Comparison of ENCODE assay signal across 15 cellular contexts in genomic region chr20:44166008-44166407, GRCh38. TPM values are rescaled to one million over a fixed set of nuclear protein-coding genes. Genes with fewer than 3 reads are reported as not detected.
DNase-seq lines count a peak whose midpoint lies in the region; ATAC-seq and TF ChIP-seq lines count a peak whose summit lies in the region.
"Had no signal": no experiment of that assay in that cellular context is flagged by ENCODE, and none has a peak within 500 bp of the region (broad histone marks: within the 10 kb centered on the region; RNA-seq: fewer than 3 reads in every experiment).

No MANE protein-coding gene starts in this region.

- 28 to 32% (median 30%) methylated on average over 4 of the region's 4 CpGs for WGBS in adrenal gland, 4 donors

- POLR2A ChIA-PET in T-cell (lab: Charles Lee) = interaction anchor here in 1 of 2 donors (0.5 kb wide), 1 partner anchor 216 kb away, joined by 4 read pairs; no protein-coding TSS in a partner anchor

- H3K27ac Mint-ChIP-seq in T-cell = no peak overlapping the region
- H3K27ac Mint-ChIP-seq: dendritic cell treated with granulocyte-macrophage colony-stimulating factor and Interleukin-4, amounts not matched to agents 40 ng/mL and 50 ng/mL, for 4 days had no signal

- peaks cover 46 to 54% of the 10 kb centered on the region in 2 donors for H3K27me3 Mint-ChIP-seq in T-cell

- TF ChIP-seq POLR2A in adrenal gland (IDR thresholded peaks at IDR 0.05) = no peak

- TF ChIP-seq CTCF in left ventricle myocardium inferior (IDR thresholded peaks at IDR 0.05; ENCODE audit: borderline replicate concordance) (no peak), adrenal gland (IDR thresholded peaks at IDR 0.05) (no peak)

- H3K4me3 Mint-ChIP-seq in T-cell = no peak overlapping the region
- H3K4me3 Mint-ChIP-seq: dendritic cell treated with granulocyte-macrophage colony-stimulating factor and Interleukin-4, amounts not matched to agents 40 ng/mL and 50 ng/mL, for 4 days had no signal

- DNase-seq in left ventricle myocardium inferior (no peak), left ventricle myocardium superior (no peak), adrenal gland (peak in 3 of 7 donors; percentile 19 to 47 (median 35)), kidney glomerular epithelial cell (lab: John Stamatoyannopoulos, UW) (peak; percentile 90), NCI-H2196 (lab: John Stamatoyannopoulos, UW; ENCODE audit: unreplicated experiment) (no peak), T-cell (no peak), GDM1 (lab: John Stamatoyannopoulos, UW) (no peak), SIG-M5 (lab: John Stamatoyannopoulos, UW) (no peak)
- DNase-seq: activated CD4-positive, alpha-beta T cell treated with anti-CD3 and anti-CD28 coated beads for 48 hours; activated gamma-delta T cell treated with Interleukin-2 at 50 U/mL for 16 hours; hippocampal formation; midbrain; NCI-H2081; spleen had no signal

- H3K4me1 Mint-ChIP-seq in T-cell = no peaks in the 10 kb centered on the region

- ATAC-seq in left ventricle myocardium superior = no peak
- no peak for ATAC-seq in T-cell (replicated peaks in 1 of 4)

- CTCF ChIA-PET in T-cell (lab: Charles Lee) = no interaction called here

- H3K27ac ChIP-seq in left ventricle myocardium inferior (replicated peaks) = peak overlapping the region; percentile 79
- H3K27ac ChIP-seq in adrenal gland = peak overlapping the region in 4 of 5 donors; percentile 69 to 87 (median 80)
- H3K27ac ChIP-seq: spleen had no signal

- intact Hi-C loops in left ventricle myocardium inferior (cut with micrococcal nuclease) = no loop called here
- intact Hi-C loops in left ventricle myocardium superior (cut with micrococcal nuclease) = no loop called here
- intact Hi-C loops in adrenal gland (cut with DNase I) = no loop called here

- H3K4me3 ChIP-seq in left ventricle myocardium inferior (peak overlapping the region; percentile 35), adrenal gland (peak overlapping the region in 1 of 4 donors; percentile 4)
- H3K4me3 ChIP-seq: spleen had no signal

- H3K4me1 ChIP-seq in left ventricle myocardium inferior (peaks cover 93% of the 10 kb centered on the region), adrenal gland (replicated peaks in 1 of 2) (peaks cover 11 to 13% of the 10 kb centered on the region in 2 donors)

- no peaks in the 10 kb centered on the region for H3K36me3 Mint-ChIP-seq in T-cell

- H3K9me3 Mint-ChIP-seq in T-cell = peaks cover 0 to 4% (median 2%) of the 10 kb centered on the region in 3 donors
- H3K9me3 Mint-ChIP-seq: dendritic cell treated with granulocyte-macrophage colony-stimulating factor and Interleukin-4, amounts not matched to agents 40 ng/mL and 50 ng/mL, for 4 days had no signal

- H3K36me3 ChIP-seq in left ventricle myocardium inferior (no peaks in the 10 kb centered on the region), adrenal gland (replicated peaks in 1 of 2) (no peaks in the 10 kb centered on the region)
- H3K36me3 ChIP-seq: spleen had no signal

- no peaks in the 10 kb centered on the region for H3K27me3 ChIP-seq in left ventricle myocardium inferior (ENCODE audit: low read depth)
- H3K27me3 ChIP-seq in adrenal gland = no peaks in the 10 kb centered on the region

- no peaks in the 10 kb centered on the region for H3K9me3 ChIP-seq in left ventricle myocardium inferior (replicated peaks)
- H3K9me3 ChIP-seq in adrenal gland (replicated peaks in 1 of 3) = no peaks in the 10 kb centered on the region
- H3K9me3 ChIP-seq: spleen had no signal

RNA-seq across cellular contexts. Expression of gene JPH2, which starts 21.0 kb away (rescaled TPM):
- 151 TPM for total RNA-seq in left ventricle myocardium inferior
- 182 TPM for total RNA-seq in left ventricle myocardium superior
- total RNA-seq in adrenal gland = 10 to 100 TPM in 1 of 8 donors, 1 to 10 TPM in 6, under 1 TPM in 1; 0.91 to 13.0 (median 4.5) TPM
- 1 to 10 TPM in 2 of 3 donors, under 1 TPM in 1; 0.59 to 2.8 (median 2.6) TPM for polyA plus RNA-seq in adrenal gland
- total RNA-seq in T-cell = under 1 TPM in 3 of 5 donors, not detected in 2; 0.06 to 0.15 (median 0.09) TPM

RNA-seq across cellular contexts. Expression of gene OSER1, which starts 44.6 kb away (rescaled TPM):
- total RNA-seq in left ventricle myocardium inferior (34.0 TPM), left ventricle myocardium superior (35.2 TPM), adrenal gland (10 to 100 TPM; 24.6 to 37.4 (median 27.3) TPM), T-cell (10 to 100 TPM; 28.7 to 96.7 (median 35.4) TPM)
- polyA plus RNA-seq in adrenal gland = 10 to 100 TPM; 19.5 to 36.4 (median 21.9) TPM

Comparison
In these comparisons a context has a peak if more than half of its experiments do, and no peak if none do; other contexts are left out.
1. RNA of gene JPH2, which starts 21.0 kb away (total RNA-seq): 182 TPM in left ventricle myocardium superior (single experiment) and 151 TPM in left ventricle myocardium inferior (single experiment); 0.91 to 13.0 TPM in adrenal gland and 0.06 to 0.15 TPM in T-cell; every median in the first group is over 10 times any median in the second.